ENCODE assay signal across 30 cellular contexts in genomic region chr15:70387993-70388392, GRCh38.
"Had no signal": no experiment of that assay in that cellular context is flagged by ENCODE, and none has a peak within 500 bp of the region (broad histone marks: within the 10 kb centered on the region; RNA-seq: fewer than 3 reads in every experiment).

No MANE protein-coding gene starts in this region.

- H3K27ac ChIP-seq: coronary artery, epithelial cell of prostate, foreskin keratinocyte, lower lobe of right lung, neutrophil, prostate gland, right atrium auricular region, suprapubic skin, transverse colon, upper lobe of right lung had no signal

- H3K36me3 Mint-ChIP-seq: immature natural killer cell; naive B cell; natural killer cell treated with Interleukin-12 subunit alpha and Interleukin-12 subunit beta and Interleukin-15 and Interleukin-18, amount 100 ng/mL, for 72 hours had no signal

- H3K9me3 ChIP-seq: lower lobe of right lung, mucosa of descending colon, neutrophil, prostate gland, right atrium auricular region, suprapubic skin, transverse colon, upper lobe of right lung, uterus had no signal

- H3K27me3 ChIP-seq: neutrophil, right atrium auricular region, suprapubic skin, transverse colon, upper lobe of right lung, uterus had no signal

- H3K4me2 ChIP-seq: smooth muscle cell had no signal

- H3K4me3 ChIP-seq: coronary artery, lower lobe of right lung, mucosa of descending colon, prostate gland, right atrium auricular region, smooth muscle cell, suprapubic skin, transverse colon, upper lobe of right lung, uterus had no signal

- H3K27me3 Mint-ChIP-seq: naive B cell; stimulated activated naive CD8-positive, alpha-beta T cell treated with anti-CD3 and anti-CD28 coated beads, Interleukin-15, amount 100 ng/mL, for 72 hours had no signal

- H3K4me1 Mint-ChIP-seq: immature natural killer cell; stimulated activated naive CD8-positive, alpha-beta T cell treated with anti-CD3 and anti-CD28 coated beads, Interleukin-15, amount 100 ng/mL, for 72 hours had no signal

- H3K4me1 ChIP-seq: foreskin keratinocyte, lower lobe of right lung, prostate gland, right atrium auricular region, transverse colon, upper lobe of right lung had no signal

- DNase-seq: dermis blood vessel endothelial cell; effector CD4-positive, alpha-beta T cell; foreskin keratinocyte; glutamatergic neuron; hypothalamus; immature natural killer cell; left ventricle myocardium superior; lower lobe of right lung; mucosa of descending colon; naive B cell; stimulated activated CD4-positive, alpha-beta T cell treated with anti-CD3 and anti-CD28 coated beads, Interleukin-12 subunit alpha, Interleukin-12 subunit beta, amount 100 ng/mL, for 4 hours; stimulated activated CD4-positive, alpha-beta T cell treated with anti-CD3 and anti-CD28 coated beads, Interleukin-1b, Interleukin-23, amount 100 ng/mL, for 48 hours; stimulated activated CD4-positive, alpha-beta T cell treated with anti-CD3 and anti-CD28 coated beads, Interleukin-4, amount 100 ng/mL, for 1 hour; stimulated activated CD8-positive, alpha-beta memory T cell treated with anti-CD3 and anti-CD28 coated beads, Interleukin-4, amount 100 ng/mL, for 48 hours; stimulated activated naive CD4-positive, alpha-beta T cell; stimulated activated naive CD8-positive, alpha-beta T cell treated with anti-CD3 and anti-CD28 coated beads, Interleukin-15, amount 100 ng/mL, for 72 hours; transverse colon; upper lobe of right lung; uterus had no signal

- ATAC-seq: esophagus mucosa; foreskin keratinocyte; left ventricle myocardium superior; lower lobe of right lung; mucosa of descending colon; natural killer cell treated with Interleukin-12 subunit alpha and Interleukin-12 subunit beta and Interleukin-15 and Interleukin-18, amount 100 ng/mL, for 72 hours; sciatic nerve; stimulated activated naive CD8-positive, alpha-beta T cell treated with anti-CD3 and anti-CD28 coated beads, Interleukin-15, amount 100 ng/mL, for 72 hours; upper lobe of right lung had no signal

- H3K36me3 ChIP-seq: lower lobe of right lung, neutrophil, prostate gland, right atrium auricular region, suprapubic skin, transverse colon, upper lobe of right lung, uterus had no signal

- H3K4me3 Mint-ChIP-seq: immature natural killer cell; natural killer cell treated with Interleukin-12 subunit alpha and Interleukin-12 subunit beta and Interleukin-15 and Interleukin-18, amount 100 ng/mL, for 72 hours; neural crest cell; stimulated activated naive CD8-positive, alpha-beta T cell treated with anti-CD3 and anti-CD28 coated beads, Interleukin-15, amount 100 ng/mL, for 72 hours had no signal

- H3K27ac Mint-ChIP-seq: immature natural killer cell; natural killer cell treated with Interleukin-12 subunit alpha and Interleukin-12 subunit beta and Interleukin-15 and Interleukin-18, amount 100 ng/mL, for 72 hours; stimulated activated naive CD8-positive, alpha-beta T cell treated with anti-CD3 and anti-CD28 coated beads, Interleukin-15, amount 100 ng/mL, for 72 hours had no signal

- H3K9me3 Mint-ChIP-seq: immature natural killer cell; natural killer cell treated with Interleukin-12 subunit alpha and Interleukin-12 subunit beta and Interleukin-15 and Interleukin-18, amount 100 ng/mL, for 72 hours; stimulated activated naive CD8-positive, alpha-beta T cell treated with anti-CD3 and anti-CD28 coated beads, Interleukin-15, amount 100 ng/mL, for 72 hours had no signal
